ENCODE assay signal across 16 cellular contexts in the genomic region with DNA sequence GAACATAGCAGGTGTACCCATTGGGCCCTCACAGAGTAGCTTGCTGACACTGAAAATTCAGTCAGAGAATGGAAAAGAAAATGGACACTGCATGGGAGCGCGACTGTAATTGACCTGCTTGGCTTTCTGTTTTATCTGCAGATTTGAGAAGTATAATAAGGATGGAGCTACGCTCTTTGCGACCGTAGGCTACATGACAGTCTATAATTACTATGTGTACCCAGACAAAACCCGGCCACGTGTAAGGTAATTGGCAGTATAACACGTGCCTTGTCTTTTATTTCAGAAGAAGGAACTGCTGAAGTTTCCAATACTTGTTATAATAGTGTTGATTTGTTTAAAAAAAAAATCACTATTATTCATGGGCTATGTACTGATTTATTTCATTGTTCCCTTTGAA.
"Had no signal": no experiment of that assay in that cellular context is flagged by ENCODE, and none has a peak within 500 bp of the region (broad histone marks: within the 10 kb centered on the region; RNA-seq: fewer than 3 reads in every experiment).

No MANE protein-coding gene starts in this region.

- H3K4me1 Mint-ChIP-seq: stimulated activated naive B cell treated with anti-CD40 and anti-IgM and Interleukin-4, amounts not matched to agents 10 μg/mL and 1 μg/mL and 100 μg/mL, for 72 hours had no signal

- H3K4me1 ChIP-seq: esophagus squamous epithelium, thyroid gland had no signal

- H3K27me3 Mint-ChIP-seq: activated naive CD8-positive, alpha-beta T cell treated with anti-CD3 and anti-CD28 coated beads, Interleukin-2, amount 10 ng/mL, durations not matched to agents 7 days and 5 days; brain; stimulated activated naive B cell treated with anti-CD40 and anti-IgM and Interleukin-4, amounts not matched to agents 10 μg/mL and 1 μg/mL and 100 μg/mL, for 72 hours had no signal

- H3K27me3 ChIP-seq: esophagus squamous epithelium, thyroid gland had no signal

- ATAC-seq: natural killer cell; stimulated activated naive B cell treated with anti-CD40 and anti-IgM and Interleukin-4, amounts not matched to agents 10 μg/mL and 1 μg/mL and 100 μg/mL, for 72 hours had no signal

- DNase-seq: activated CD4-positive, alpha-beta T cell treated with anti-CD3 and anti-CD28 coated beads, Interleukin-2, amount 50 U/mL, for 1 hour; activated naive CD4-positive, alpha-beta T cell; activated naive CD8-positive, alpha-beta T cell treated with anti-CD3 and anti-CD28 coated beads, Interleukin-2, amount 10 ng/mL, durations not matched to agents 7 days and 5 days; activated T-cell treated with anti-CD3 and anti-CD28 coated beads for 4 hours; cortex of kidney; effector CD4-positive, alpha-beta T cell; esophagus squamous epithelium; hypothalamus; mesenchymal stem cell; natural killer cell; nucleus accumbens; posterior cingulate gyrus; stimulated activated CD4-positive, alpha-beta T cell treated with anti-CD3 and anti-CD28 coated beads, Interleukin-2, amount 100 ng/mL, for 48 hours; stimulated activated naive B cell treated with anti-CD40 and anti-IgM and Interleukin-4, amounts not matched to agents 10 μg/mL and 1 μg/mL and 100 μg/mL, for 72 hours; thyroid gland had no signal

- H3K27ac ChIP-seq: esophagus squamous epithelium, thyroid gland had no signal

- H3K4me3 ChIP-seq: esophagus squamous epithelium, thyroid gland had no signal

- H3K9me3 Mint-ChIP-seq: brain; natural killer cell; stimulated activated naive B cell treated with anti-CD40 and anti-IgM and Interleukin-4, amounts not matched to agents 10 μg/mL and 1 μg/mL and 100 μg/mL, for 72 hours had no signal

- H3K27ac Mint-ChIP-seq: activated naive CD8-positive, alpha-beta T cell treated with anti-CD3 and anti-CD28 coated beads, Interleukin-2, amount 10 ng/mL, durations not matched to agents 7 days and 5 days; natural killer cell; stimulated activated naive B cell treated with anti-CD40 and anti-IgM and Interleukin-4, amounts not matched to agents 10 μg/mL and 1 μg/mL and 100 μg/mL, for 72 hours had no signal

- H3K9me3 ChIP-seq: esophagus squamous epithelium, thyroid gland had no signal

- H3K4me3 Mint-ChIP-seq: natural killer cell; stimulated activated naive B cell treated with anti-CD40 and anti-IgM and Interleukin-4, amounts not matched to agents 10 μg/mL and 1 μg/mL and 100 μg/mL, for 72 hours had no signal
